24 cellular contexts compared by ENCODE assay signal in the genomic region with DNA sequence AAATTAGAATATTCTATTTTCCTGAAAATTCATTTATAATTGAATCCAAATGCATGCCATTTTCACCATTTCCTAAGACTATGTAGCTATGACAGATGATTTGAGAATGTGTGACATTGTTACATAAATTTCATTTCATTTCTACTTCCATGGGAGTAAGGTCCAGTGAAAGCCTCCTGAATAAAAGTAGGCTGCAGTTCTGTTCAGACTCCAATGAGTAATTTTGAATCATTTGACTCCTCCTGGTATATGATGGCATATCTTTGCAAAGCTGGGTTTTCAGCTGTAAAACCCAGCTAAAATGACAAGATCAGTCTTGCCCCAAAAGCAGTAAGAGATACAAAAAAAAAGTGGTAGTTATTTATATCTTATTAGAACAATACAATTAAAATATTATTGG.
"Had no signal": no experiment of that assay in that cellular context is flagged by ENCODE, and none has a peak within 500 bp of the region (broad histone marks: within the 10 kb centered on the region; RNA-seq: fewer than 3 reads in every experiment).

No MANE protein-coding gene starts in this region.

- H3K4me3 ChIP-seq: cardiac muscle cell, colonic mucosa, right lobe of liver, skin epidermis, thoracic aorta, uterus had no signal

- H3K9me3 ChIP-seq: colonic mucosa, right lobe of liver, thoracic aorta, uterus had no signal

- H3K36me3 ChIP-seq: cardiac muscle cell, colonic mucosa, right lobe of liver, thoracic aorta, uterus had no signal

- H3K27me3 ChIP-seq: cardiac muscle cell, colonic mucosa, right lobe of liver, uterus had no signal

- H3K4me1 ChIP-seq: colonic mucosa, right lobe of liver, uterus had no signal

- H3K27ac ChIP-seq: cardiac muscle cell, colonic mucosa, right lobe of liver, skin epidermis, thoracic aorta, uterus had no signal

- DNase-seq: activated CD4-positive, alpha-beta T cell treated with anti-CD3 and anti-CD28 coated beads for 36 hours; activated CD4-positive, CD25-positive, alpha-beta regulatory T cell; activated CD8-positive, alpha-beta memory T cell treated with anti-CD3 and anti-CD28 coated beads, Interleukin-2, amount 10 ng/mL, durations not matched to agents 7 days and 5 days; activated CD8-positive, alpha-beta T cell treated with anti-CD3 and anti-CD28 coated beads, Interleukin-2, amount 10 ng/mL, durations not matched to agents 7 days and 5 days; activated naive CD4-positive, alpha-beta T cell; activated T-cell treated with anti-CD3 and anti-CD28 coated beads, Interleukin-2, amount 50 U/mL, for 72 hours; anterior cingulate cortex; cerebellar nuclear complex; colonic mucosa; effector CD8-positive, alpha-beta T cell; foreskin melanocyte; glutamatergic neuron; islet precursor cell; left cardiac atrium; left ventricle myocardium superior; right lobe of liver; stimulated activated CD4-positive, alpha-beta T cell treated with anti-CD3 and anti-CD28 coated beads, Interleukin-12 subunit alpha, Interleukin-12 subunit beta, amount 100 ng/mL, for 4 hours; stimulated activated CD4-positive, alpha-beta T cell treated with anti-CD3 and anti-CD28 coated beads, Interleukin-4, amount 100 ng/mL, for 1 hour; stimulated activated naive CD8-positive, alpha-beta T cell treated with anti-CD3 and anti-CD28 coated beads, Interleukin-15, Interleukin-2, amounts not matched to agents 100 U/mL and 50 U/mL, for 24 hours; trophoblast cell; uterus had no signal
